In genomic region chr19:55907746-55908145, GRCh38 we compare ENCODE assay signal across 7 cellular contexts. TPM values are rescaled to one million over a fixed set of nuclear protein-coding genes. Genes with fewer than 3 reads are reported as not detected.
"Had no signal": no experiment of that assay in that cellular context is flagged by ENCODE, and none has a peak within 500 bp of the region (broad histone marks: within the 10 kb centered on the region; RNA-seq: fewer than 3 reads in every experiment).

No MANE protein-coding gene starts in this region.

- ATAC-seq: GM23338, K562 had no signal

- DNase-seq: H9, HCEC 1CT, IMR-90 had no signal

- H3K27ac Mint-ChIP-seq: GM23338, H9 had no signal

- H3K4me3 Mint-ChIP-seq: GM23338, H9 had no signal

- H3K4me1 Mint-ChIP-seq: GM23338, H9 had no signal

RNA-seq across cellular contexts. Expression of gene NLRP13, which starts 24.4 kb away (rescaled TPM):
- total RNA-seq: GM23338, H1, H9, HT-29, IMR-90, K562 had no signal

RNA-seq across cellular contexts. Expression of gene NLRP8, which starts 39.9 kb away (rescaled TPM):
- total RNA-seq: GM23338, H1, H9, HT-29, IMR-90, K562 had no signal
